Comparison of ENCODE assay signal across 9 cellular contexts in genomic region chr9:137492464-137493162, GRCh38. TPM values are rescaled to one million over a fixed set of nuclear protein-coding genes. Genes with fewer than 3 reads are reported as not detected.
DNase-seq lines count a peak whose midpoint lies in the region; ATAC-seq and TF ChIP-seq lines count a peak whose summit lies in the region.
"Had no signal": no experiment of that assay in that cellular context is flagged by ENCODE, and none has a peak within 500 bp of the region (broad histone marks: within the 10 kb centered on the region; RNA-seq: fewer than 3 reads in every experiment).

No MANE protein-coding gene starts in this region.

- no peak overlapping the region for H3K4me3 Mint-ChIP-seq in activated naive CD8-positive, alpha-beta T cell treated with anti-CD3 and anti-CD28 coated beads, Interleukin-2, amount 10 ng/mL, durations not matched to agents 7 days and 5 days

- TF ChIP-seq CTCF in stomach (IDR thresholded peaks at IDR 0.05): no peak

- peaks cover 10% of the 10 kb centered on the region for H3K4me1 Mint-ChIP-seq in activated naive CD8-positive, alpha-beta T cell treated with anti-CD3 and anti-CD28 coated beads, Interleukin-2, amount 10 ng/mL, durations not matched to agents 7 days and 5 days

- H3K27me3 Mint-ChIP-seq in activated naive CD8-positive, alpha-beta T cell treated with anti-CD3 and anti-CD28 coated beads, Interleukin-2, amount 10 ng/mL, durations not matched to agents 7 days and 5 days: no peaks in the 10 kb centered on the region

- H3K36me3 ChIP-seq in stomach: peaks cover 0 to 43% (median 27%) of the 10 kb centered on the region in 4 donors

- no peaks in the 10 kb centered on the region for H3K36me3 Mint-ChIP-seq in activated naive CD8-positive, alpha-beta T cell treated with anti-CD3 and anti-CD28 coated beads, Interleukin-2, amount 10 ng/mL, durations not matched to agents 7 days and 5 days

- intact Hi-C loops in stomach (cut with DNase I; ENCODE audit: low total_unique reads): no loop called here

- no peaks in the 10 kb centered on the region for H3K9me3 ChIP-seq in stomach

- no peak overlapping the region for H3K4me3 ChIP-seq in stomach

- peak; percentile 68 for DNase-seq in NCI-H748 (lab: John Stamatoyannopoulos, UW; ENCODE audit: unreplicated experiment)
- no peak for DNase-seq in NCI-H748 treated with DMSO at 0.1 percent for 48 hours (lab: John Stamatoyannopoulos, UW)
- peak; percentile 45 for DNase-seq in NCI-H1048 (lab: John Stamatoyannopoulos, UW)
- DNase-seq in activated naive CD8-positive, alpha-beta T cell treated with anti-CD3 and anti-CD28 coated beads, Interleukin-2, amount 10 ng/mL, durations not matched to agents 7 days and 5 days: no peak
- peak; percentile 34 for DNase-seq in stimulated activated CD4-positive, alpha-beta T cell treated with anti-CD3 and anti-CD28 coated beads, Interleukin-15, amount 100 ng/mL, for 24 hours
- no peak for DNase-seq in NCI-H2171 treated with DMSO at 0.1 percent for 48 hours (lab: John Stamatoyannopoulos, UW)
- DNase-seq in stomach: no peak
- DNase-seq: midbrain had no signal

- no peaks in the 10 kb centered on the region for H3K4me1 ChIP-seq in stomach

- H3K27me3 ChIP-seq in stomach: no peaks in the 10 kb centered on the region

- TF ChIP-seq POLR2A in stomach (IDR thresholded peaks at IDR 0.05): no peak

- H3K27ac Mint-ChIP-seq in activated naive CD8-positive, alpha-beta T cell treated with anti-CD3 and anti-CD28 coated beads, Interleukin-2, amount 10 ng/mL, durations not matched to agents 7 days and 5 days: no peak overlapping the region

- peak; percentile 54 for ATAC-seq in activated naive CD8-positive, alpha-beta T cell treated with anti-CD3 and anti-CD28 coated beads, Interleukin-2, amount 10 ng/mL, durations not matched to agents 7 days and 5 days (ENCODE audit: low read depth)
- ATAC-seq in GM18868 (IDR thresholded peaks at IDR 0.05; ENCODE audit: unreplicated experiment): no peak

- WGBS in stomach, 5 donors: 77 to 89% (median 81%) methylated on average over 6 to 15 of the region's 15 CpGs

- no peaks in the 10 kb centered on the region for H3K9me3 Mint-ChIP-seq in activated naive CD8-positive, alpha-beta T cell treated with anti-CD3 and anti-CD28 coated beads, Interleukin-2, amount 10 ng/mL, durations not matched to agents 7 days and 5 days

- no peak for TF ChIP-seq EP300 in stomach (IDR thresholded peaks at IDR 0.05)

- H3K27ac ChIP-seq in stomach: no peak overlapping the region

- POLR2A ChIA-PET in activated naive CD8-positive, alpha-beta T cell treated with anti-CD3 and anti-CD28 coated beads, Interleukin-2, amount 10 ng/mL, durations not matched to agents 7 days and 5 days (lab: Charles Lee): no interaction called here

RNA-seq across cellular contexts. Expression of gene NSMF, which starts 33.5 kb away (rescaled TPM):
- 10 to 100 TPM; 54.3 to 58.4 TPM for total RNA-seq in activated naive CD8-positive, alpha-beta T cell treated with anti-CD3 and anti-CD28 coated beads, Interleukin-2, amount 10 ng/mL, durations not matched to agents 7 days and 5 days
- total RNA-seq in stomach: 10 to 100 TPM; 11.7 to 84.9 (median 56.6) TPM
- 10 to 100 TPM; 20.3 to 45.4 (median 28.9) TPM for polyA plus RNA-seq in stomach

RNA-seq across cellular contexts. Expression of gene ENTPD8, which starts 51.5 kb away (rescaled TPM):
- not detected for total RNA-seq in activated naive CD8-positive, alpha-beta T cell treated with anti-CD3 and anti-CD28 coated beads, Interleukin-2, amount 10 ng/mL, durations not matched to agents 7 days and 5 days
- 10 to 100 TPM in 2 of 5 donors, 1 to 10 TPM in 1, under 1 TPM in 2; 0.89 to 37.9 (median 5.9) TPM for total RNA-seq in stomach
- 10 to 100 TPM in 1 of 3 donors, 1 to 10 TPM in 2; 2.8 to 16.2 (median 7.6) TPM for polyA plus RNA-seq in stomach

RNA-seq across cellular contexts. Expression of gene PNPLA7, which starts 57.6 kb away (rescaled TPM):
- 1 to 10 TPM; 5.6 to 7.0 TPM for total RNA-seq in activated naive CD8-positive, alpha-beta T cell treated with anti-CD3 and anti-CD28 coated beads, Interleukin-2, amount 10 ng/mL, durations not matched to agents 7 days and 5 days
- 10 to 100 TPM in 4 of 5 donors, 1 to 10 TPM in 1; 3.5 to 51.3 (median 21.4) TPM for total RNA-seq in stomach
- 10 to 100 TPM in 2 of 3 donors, 1 to 10 TPM in 1; 9.2 to 15.6 (median 14.1) TPM for polyA plus RNA-seq in stomach

RNA-seq across cellular contexts. Expression of gene MRPL41, which starts 59.1 kb away (rescaled TPM):
- total RNA-seq in activated naive CD8-positive, alpha-beta T cell treated with anti-CD3 and anti-CD28 coated beads, Interleukin-2, amount 10 ng/mL, durations not matched to agents 7 days and 5 days: 10 to 100 TPM; 58.8 to 64.4 TPM
- 100 to 1,000 TPM in 1 of 5 donors, 10 to 100 TPM in 4; 23.3 to 282 (median 88.1) TPM for total RNA-seq in stomach
- polyA plus RNA-seq in stomach: 100 to 1,000 TPM; 115 to 183 (median 181) TPM

Comparison
In these comparisons a context has a peak if more than half of its experiments do, and no peak if none do; other contexts are left out.
1. DNase-seq: peak in NCI-H748 (single experiment), NCI-H1048 (single experiment) and stimulated activated CD4-positive, alpha-beta T cell treated with anti-CD3 and anti-CD28 coated beads, Interleukin-15, amount 100 ng/mL, for 24 hours (single experiment); none in NCI-H748 treated with DMSO at 0.1 percent for 48 hours (single experiment), activated naive CD8-positive, alpha-beta T cell treated with anti-CD3 and anti-CD28 coated beads, Interleukin-2, amount 10 ng/mL, durations not matched to agents 7 days and 5 days (single experiment), NCI-H2171 treated with DMSO at 0.1 percent for 48 hours (single experiment) and stomach (single experiment).